30 cellular contexts compared by ENCODE assay signal in genomic region chr17:17983376-17983775, GRCh38. TPM values are rescaled to one million over a fixed set of nuclear protein-coding genes. Genes with fewer than 3 reads are reported as not detected.
DNase-seq lines count a peak whose midpoint lies in the region; ATAC-seq, FAIRE-seq and TF ChIP-seq lines count a peak whose summit lies in the region.
"Had no signal": no experiment of that assay in that cellular context is flagged by ENCODE, and none has a peak within 500 bp of the region (broad histone marks: within the 10 kb centered on the region; RNA-seq: fewer than 3 reads in every experiment).

No MANE protein-coding gene starts in this region.

- H3K9me3 ChIP-seq in CD4-positive, alpha-beta memory T cell (ENCODE audit: control insufficient read depth in 1 of 2, low read length in 2 of 2), result no peaks in the 10 kb centered on the region
- H3K9me3 ChIP-seq: esophagus muscularis mucosa, heart right ventricle, MG63, SJCRH30 had no signal

- H3K4me1 Mint-ChIP-seq in type B pancreatic cell (ENCODE audit: unreplicated experiment), result peaks cover 4% of the 10 kb centered on the region
- no peaks in the 10 kb centered on the region for H3K4me1 Mint-ChIP-seq in CD4-positive, alpha-beta memory T cell
- H3K4me1 Mint-ChIP-seq: nephron progenitor cell had no signal

- H3K4me3 Mint-ChIP-seq in type B pancreatic cell, result no peak overlapping the region
- no peak overlapping the region for H3K4me3 Mint-ChIP-seq in CD4-positive, alpha-beta memory T cell
- H3K4me3 Mint-ChIP-seq: activated naive CD8-positive, alpha-beta T cell; dendritic cell treated with granulocyte-macrophage colony-stimulating factor and Interleukin-4, amounts not matched to agents 40 ng/mL and 50 ng/mL, for 4 days; HFFc6; nephron progenitor cell had no signal

- no peak overlapping the region for H3K4me3 ChIP-seq in bronchial epithelial cell (ENCODE audit: low read depth, low read length)
- H3K4me3 ChIP-seq in CD4-positive, alpha-beta memory T cell (ENCODE audit: low read length in 2 of 2), result no peak overlapping the region
- H3K4me3 ChIP-seq: esophagus muscularis mucosa, heart right ventricle, MG63, SJCRH30 had no signal

- H3K4me1 ChIP-seq in CD4-positive, alpha-beta memory T cell (ENCODE audit: insufficient read depth, low read length), result no peaks in the 10 kb centered on the region
- H3K4me1 ChIP-seq: esophagus muscularis mucosa had no signal

- no peaks in the 10 kb centered on the region for H3K27me3 ChIP-seq in bronchial epithelial cell (ENCODE audit: control insufficient read depth, insufficient read depth, low read length)
- no peaks in the 10 kb centered on the region for H3K27me3 ChIP-seq in CD4-positive, alpha-beta memory T cell (ENCODE audit: insufficient read depth, low read length)
- H3K27me3 ChIP-seq: esophagus muscularis mucosa, heart right ventricle, MG63 had no signal

- TF ChIP-seq CTCF in RWPE1 (conservative IDR thresholded peaks at IDR 0.05; ENCODE audit: low read depth) (no peak), bronchial epithelial cell (IDR thresholded peaks at IDR 0.05; ENCODE audit: insufficient read depth, low read length, severe bottlenecking) (no peak), type B pancreatic cell (conservative IDR thresholded peaks at IDR 0.05) (no peak)

- H3K27ac Mint-ChIP-seq in type B pancreatic cell, result peak overlapping the region; percentile 21
- no peak overlapping the region for H3K27ac Mint-ChIP-seq in CD4-positive, alpha-beta memory T cell
- H3K27ac Mint-ChIP-seq: activated naive CD8-positive, alpha-beta T cell; dendritic cell treated with granulocyte-macrophage colony-stimulating factor and Interleukin-4, amounts not matched to agents 40 ng/mL and 50 ng/mL, for 4 days; HFFc6; nephron progenitor cell had no signal

- no peak for DNase-seq in RWPE1 (ENCODE audit: low spot score)
- DNase-seq in bronchial epithelial cell (ENCODE audit: low read depth), result no peak
- no peak for DNase-seq in left lobe of liver (ENCODE audit: low spot score)
- DNase-seq in type B pancreatic cell (ENCODE audit: extremely low spot score, unreplicated experiment), result no peak
- DNase-seq in CD4-positive, alpha-beta memory T cell, result no peak
- DNase-seq in NCI-H2196 treated with DMSO at 0.1 percent for 48 hours (lab: John Stamatoyannopoulos, UW; ENCODE audit: unreplicated experiment), result no peak
- no peak for DNase-seq in kidney glomerular epithelial cell (lab: John Stamatoyannopoulos, UW)
- no peak for DNase-seq in activated naive CD4-positive, alpha-beta T cell (lab: John Stamatoyannopoulos, UW)
- DNase-seq: activated CD4-positive, alpha-beta T cell treated with anti-CD3 and anti-CD28 coated beads for 4 hours; activated CD8-positive, alpha-beta memory T cell treated with anti-CD3 and anti-CD28 coated beads for 24 hours; activated effector memory CD4-positive, alpha-beta T cell treated with Interleukin-2 at 50 U/mL for 16 hours; aorta; caudate nucleus; foreskin melanocyte; heart right ventricle; HFFc6; MG63; NCI-H1105; NCI-H187 treated with DMSO at 0.1 percent for 48 hours; nephron progenitor cell; small intestine; stimulated activated naive CD8-positive, alpha-beta T cell treated with anti-CD3 and anti-CD28 coated beads, Interleukin-15, Interleukin-2, amounts not matched to agents 100 U/mL and 50 U/mL, for 24 hours; SW 1271 had no signal

- POLR2A ChIA-PET in RWPE1 (lab: Yijun Ruan, JAX; ENCODE audit: low non-redundant PET), result no interaction called here
- POLR2A ChIA-PET in CD4-positive, alpha-beta memory T cell (lab: Charles Lee; ENCODE audit: partially characterized antibody), result no interaction called here

- FAIRE-seq in bronchial epithelial cell (lab: Jason Lieb, UNC), result peak; percentile 18
- FAIRE-seq: GM12891, H1, small intestine had no signal

- no peaks in the 10 kb centered on the region for H3K36me3 ChIP-seq in bronchial epithelial cell (ENCODE audit: control insufficient read depth, insufficient read depth, low read length)
- H3K36me3 ChIP-seq in CD4-positive, alpha-beta memory T cell (ENCODE audit: insufficient read depth, low read length), result no peaks in the 10 kb centered on the region
- H3K36me3 ChIP-seq: MG63, SJCRH30 had no signal

- H3K36me3 Mint-ChIP-seq in type B pancreatic cell, result no peaks in the 10 kb centered on the region
- no peaks in the 10 kb centered on the region for H3K36me3 Mint-ChIP-seq in CD4-positive, alpha-beta memory T cell
- H3K36me3 Mint-ChIP-seq: activated naive CD8-positive, alpha-beta T cell had no signal

- CTCF ChIA-PET in RWPE1 (lab: Yijun Ruan, JAX), result no interaction called here
- CTCF ChIA-PET in CD4-positive, alpha-beta memory T cell (lab: Charles Lee; ENCODE audit: partially characterized antibody), result no interaction called here

- ATAC-seq in left lobe of liver, result peak; percentile 47
- ATAC-seq: Panc1; stimulated activated naive CD8-positive, alpha-beta T cell treated with anti-CD3 and anti-CD28 coated beads, Interleukin-15, Interleukin-2, amounts not matched to agents 100 U/mL and 50 U/mL, for 24 hours had no signal

- intact Hi-C loops in CD4-positive, alpha-beta memory T cell (cut with micrococcal nuclease), result no loop called here

- H3K27me3 Mint-ChIP-seq in type B pancreatic cell, result no peaks in the 10 kb centered on the region
- peaks cover 0 to 3% of the 10 kb centered on the region in 2 donors for H3K27me3 Mint-ChIP-seq in CD4-positive, alpha-beta memory T cell
- H3K27me3 Mint-ChIP-seq: activated naive CD8-positive, alpha-beta T cell; dendritic cell treated with granulocyte-macrophage colony-stimulating factor and Interleukin-4, amounts not matched to agents 40 ng/mL and 50 ng/mL, for 4 days had no signal

- peak overlapping the region; percentile 54 for H3K27ac ChIP-seq in RWPE1
- no peak overlapping the region for H3K27ac ChIP-seq in CD4-positive, alpha-beta memory T cell (ENCODE audit: low read depth, low read length)
- H3K27ac ChIP-seq: esophagus muscularis mucosa, heart right ventricle, SJCRH30 had no signal

- H3K9me3 Mint-ChIP-seq in type B pancreatic cell, result no peaks in the 10 kb centered on the region
- H3K9me3 Mint-ChIP-seq in CD4-positive, alpha-beta memory T cell, result no peaks in the 10 kb centered on the region
- H3K9me3 Mint-ChIP-seq: dendritic cell treated with granulocyte-macrophage colony-stimulating factor and Interleukin-4, amounts not matched to agents 40 ng/mL and 50 ng/mL, for 4 days; HFFc6; nephron progenitor cell had no signal

RNA-seq across cellular contexts. Expression of gene DRC3, which starts 10.7 kb away (rescaled TPM):
- under 0.01 and 0.13 TPM in 2 replicates for total RNA-seq in bronchial epithelial cell
- total RNA-seq in left lobe of liver, result 1.3 TPM
- total RNA-seq in type B pancreatic cell (ENCODE audit: low replicate concordance), result 3.4 and 8.9 TPM in 2 replicates
- total RNA-seq in CD4-positive, alpha-beta memory T cell, result under 1 TPM; 0.64 to 0.67 TPM
- polyA plus RNA-seq in CD4-positive, alpha-beta memory T cell, result under 1 TPM in 1 of 2 donors, not detected in 1; 0.24 TPM
- total RNA-seq: H1 had no signal

RNA-seq across cellular contexts. Expression of gene TOM1L2, which starts 11.2 kb away (rescaled TPM):
- 12.4 and 17.8 TPM in 2 replicates for total RNA-seq in bronchial epithelial cell
- 17.6 TPM for total RNA-seq in left lobe of liver
- 62.5 and 107 TPM in 2 replicates for total RNA-seq in type B pancreatic cell (ENCODE audit: low replicate concordance)
- 10 to 100 TPM; 59.4 to 63.1 TPM for total RNA-seq in CD4-positive, alpha-beta memory T cell
- 10 to 100 TPM in 1 of 2 donors, 1 to 10 TPM in 1; 1.6 to 12.0 TPM for polyA plus RNA-seq in CD4-positive, alpha-beta memory T cell

RNA-seq across cellular contexts. Expression of gene ATPAF2, which starts 55.6 kb away (rescaled TPM):
- 11.3 and 11.5 TPM in 2 replicates for total RNA-seq in bronchial epithelial cell
- total RNA-seq in left lobe of liver, result 25.9 TPM
- 22.8 and 28.9 TPM in 2 replicates for total RNA-seq in type B pancreatic cell (ENCODE audit: low replicate concordance)
- 10 to 100 TPM; 24.1 to 24.3 TPM for total RNA-seq in CD4-positive, alpha-beta memory T cell
- polyA plus RNA-seq in CD4-positive, alpha-beta memory T cell, result 10 to 100 TPM; 16.6 to 18.0 TPM

RNA-seq across cellular contexts. Expression of gene GID4, which starts 55.8 kb away (rescaled TPM):
- total RNA-seq in bronchial epithelial cell (5.3 and 6.5 TPM in 2 replicates), left lobe of liver (5.6 TPM), type B pancreatic cell (ENCODE audit: low replicate concordance) (10.6 and 13.2 TPM in 2 replicates)
- 10 to 100 TPM; 11.1 to 13.1 TPM for total RNA-seq in CD4-positive, alpha-beta memory T cell
- polyA plus RNA-seq in CD4-positive, alpha-beta memory T cell, result 1 to 10 TPM; 6.5 to 8.4 TPM
